In the genomic region with DNA sequence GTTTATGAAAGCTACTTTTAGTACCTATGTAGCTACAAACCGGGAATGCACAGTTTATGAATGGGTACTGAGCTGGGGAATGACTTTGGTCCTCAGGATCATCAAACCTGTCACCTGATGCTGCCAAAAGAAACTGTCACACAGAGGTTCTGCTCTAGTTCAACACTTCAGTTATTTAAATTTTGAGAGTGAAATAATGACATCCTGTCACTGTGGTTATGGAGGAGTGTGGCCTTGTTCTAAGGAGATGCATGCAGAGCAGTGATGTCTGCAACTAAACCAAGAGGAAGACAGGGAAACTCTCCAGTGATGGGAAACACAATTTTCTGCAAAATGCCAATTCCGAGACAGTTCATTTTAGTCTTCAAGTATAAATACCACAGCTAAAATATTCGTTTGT, we compare ENCODE assay signal across 18 cellular contexts. TPM values are rescaled to one million over a fixed set of nuclear protein-coding genes. Genes with fewer than 3 reads are reported as not detected.
A peak's percentile ranks its signal among the peaks of the same experiment; 100 is the strongest.
DNase-seq lines count a peak whose midpoint lies in the region; ATAC-seq lines count a peak whose summit lies in the region.
"Had no signal": no experiment of that assay in that cellular context is flagged by ENCODE, and none has a peak within 500 bp of the region (broad histone marks: within the 10 kb centered on the region; RNA-seq: fewer than 3 reads in every experiment).

No MANE protein-coding gene starts in this region.

- in situ Hi-C loops in KBM-7 (cut with MboI; ENCODE audit: low pct_unique_long_range_greater_than_20kb, low sequenced_read_pairs) (no loop called here), G401 (cut with HindIII; ENCODE audit: low sequenced_read_pairs) (no loop called here)

- POLR2A ChIA-PET in CD8-positive, alpha-beta memory T cell (lab: Charles Lee): no interaction called here

- no peaks in the 10 kb centered on the region for H3K9me3 Mint-ChIP-seq in CD8-positive, alpha-beta memory T cell
- H3K9me3 Mint-ChIP-seq in activated naive CD8-positive, alpha-beta T cell treated with anti-CD3 and anti-CD28 coated beads for 36 hours: peaks cover 8% of the 10 kb centered on the region

- peak; percentile 32 for ATAC-seq in GM19043 (IDR thresholded peaks at IDR 0.05; ENCODE audit: low read depth, unreplicated experiment)
- no peak for ATAC-seq in GM18502 (IDR thresholded peaks at IDR 0.05; ENCODE audit: poor library complexity, unreplicated experiment)
- no peak for ATAC-seq in HG03342 (IDR thresholded peaks at IDR 0.05; ENCODE audit: unreplicated experiment)
- ATAC-seq: HCT116, heart left ventricle, left colon had no signal

- peaks cover 0 to under 1% (median 0%) of the 10 kb centered on the region in 3 donors for H3K36me3 Mint-ChIP-seq in CD8-positive, alpha-beta memory T cell
- peaks cover 3% of the 10 kb centered on the region for H3K36me3 Mint-ChIP-seq in activated naive CD8-positive, alpha-beta T cell treated with anti-CD3 and anti-CD28 coated beads for 36 hours

- H3K4me1 Mint-ChIP-seq in CD8-positive, alpha-beta memory T cell: peaks cover 16 to 27% (median 19%) of the 10 kb centered on the region in 3 donors
- H3K4me1 Mint-ChIP-seq in activated naive CD8-positive, alpha-beta T cell treated with anti-CD3 and anti-CD28 coated beads for 36 hours: peaks cover 38% of the 10 kb centered on the region

- H3K27me3 ChIP-seq in CD8-positive, alpha-beta memory T cell (ENCODE audit: insufficient read depth, low read length, poor library complexity, severe bottlenecking): no peaks in the 10 kb centered on the region
- H3K27me3 ChIP-seq: heart left ventricle had no signal

- H3K27me3 Mint-ChIP-seq in CD8-positive, alpha-beta memory T cell: no peaks in the 10 kb centered on the region
- no peaks in the 10 kb centered on the region for H3K27me3 Mint-ChIP-seq in activated naive CD8-positive, alpha-beta T cell treated with anti-CD3 and anti-CD28 coated beads for 36 hours

- H3K4me3 Mint-ChIP-seq in CD8-positive, alpha-beta memory T cell: no peak overlapping the region
- no peak overlapping the region for H3K4me3 Mint-ChIP-seq in activated naive CD8-positive, alpha-beta T cell treated with anti-CD3 and anti-CD28 coated beads for 36 hours

- CTCF ChIA-PET in CD8-positive, alpha-beta memory T cell (lab: Charles Lee): no interaction called here

- no peaks in the 10 kb centered on the region for H3K9me3 ChIP-seq in CD8-positive, alpha-beta memory T cell (ENCODE audit: low read length)
- H3K9me3 ChIP-seq: SK-N-SH had no signal

- peak in 1 of 5 donors; percentile 22 for DNase-seq in CD8-positive, alpha-beta memory T cell
- DNase-seq in KBM-7: peak; percentile 69
- DNase-seq in activated naive CD8-positive, alpha-beta T cell treated with anti-CD3 and anti-CD28 coated beads for 36 hours: no peak
- no peak for DNase-seq in G401 (ENCODE audit: low spot score)
- DNase-seq in NCI-H2107 treated with DMSO at 0.1 percent for 48 hours (lab: John Stamatoyannopoulos, UW; ENCODE audit: unreplicated experiment): no peak
- DNase-seq: cerebellar nuclear complex; heart left ventricle; left colon; NCI-H2171; retina; SK-N-SH; stimulated activated CD4-positive, alpha-beta T cell treated with anti-CD3 and anti-CD28 coated beads, Interleukin-2, amount 100 ng/mL, for 48 hours had no signal

- H3K27ac ChIP-seq in CD8-positive, alpha-beta memory T cell (ENCODE audit: low read depth, low read length): no peak overlapping the region
- H3K27ac ChIP-seq: epithelial cell of prostate, heart left ventricle, KMS-11 had no signal

- H3K36me3 ChIP-seq in CD8-positive, alpha-beta memory T cell (ENCODE audit: insufficient read depth, low read length): no peaks in the 10 kb centered on the region
- H3K36me3 ChIP-seq: heart left ventricle had no signal

- no peak overlapping the region for H3K4me3 ChIP-seq in CD8-positive, alpha-beta memory T cell (ENCODE audit: low read length)
- H3K4me3 ChIP-seq: heart left ventricle had no signal

- peaks cover 13% of the 10 kb centered on the region for H3K4me1 ChIP-seq in CD8-positive, alpha-beta memory T cell (ENCODE audit: insufficient read depth, low read length)
- H3K4me1 ChIP-seq: heart left ventricle had no signal

- peak overlapping the region in 7 of 8 donors; percentile 7 to 70 (median 40) for H3K27ac Mint-ChIP-seq in CD8-positive, alpha-beta memory T cell
- H3K27ac Mint-ChIP-seq in activated naive CD8-positive, alpha-beta T cell treated with anti-CD3 and anti-CD28 coated beads for 36 hours: peak overlapping the region; percentile 74

RNA-seq across cellular contexts. Expression of a gene that starts 4.8 kb away (rescaled TPM):
- total RNA-seq in CD8-positive, alpha-beta memory T cell: 10 to 100 TPM; 73.6 to 77.0 TPM
- 14.8 TPM for polyA plus RNA-seq in CD8-positive, alpha-beta memory T cell
- total RNA-seq in activated naive CD8-positive, alpha-beta T cell treated with anti-CD3 and anti-CD28 coated beads for 36 hours: 10 to 100 TPM; 60.3 to 60.7 TPM
- 13.4 and 18.7 TPM in 2 replicates for total RNA-seq in G401 (2014; rRNA removed; shearing (Covaris generic))
